ENCODE assay signal across 22 cellular contexts in the genomic region with DNA sequence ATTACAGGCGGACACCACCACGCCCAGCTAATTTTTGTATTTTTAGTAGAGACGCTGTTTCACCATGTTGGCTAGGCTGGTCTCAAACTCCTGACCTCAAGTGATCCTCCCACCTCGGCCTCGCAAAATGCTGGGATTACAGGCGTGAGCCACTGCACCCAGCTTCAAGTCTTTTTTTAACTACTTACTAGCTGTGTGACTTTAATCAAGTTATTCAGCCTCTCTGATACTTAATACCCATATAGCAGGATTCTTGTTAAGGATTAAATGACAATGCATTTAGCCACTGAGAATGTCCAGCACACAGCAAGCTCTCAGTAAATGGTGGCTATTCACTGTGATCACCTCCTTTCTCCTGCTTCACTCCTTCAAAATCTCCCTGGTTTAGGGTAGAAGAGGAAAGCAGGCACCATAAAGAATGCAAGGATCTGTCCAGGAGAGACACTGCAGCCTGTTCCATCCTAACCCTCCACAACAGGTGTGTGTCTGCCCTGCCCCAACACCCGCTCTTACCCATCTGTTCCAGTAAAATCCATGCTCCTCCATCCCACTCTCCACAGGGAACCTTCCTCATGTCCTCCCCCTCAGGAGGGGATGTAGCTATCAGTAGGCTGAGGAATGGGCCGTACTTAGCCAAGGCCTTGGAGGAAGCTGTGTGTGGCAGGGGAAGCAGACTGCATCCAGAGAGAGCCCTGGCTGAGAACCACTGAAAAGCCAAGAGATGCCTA.
DNase-seq lines count a peak whose midpoint lies in the region; FAIRE-seq and TF ChIP-seq lines count a peak whose summit lies in the region.
"Had no signal": no experiment of that assay in that cellular context is flagged by ENCODE, and none has a peak within 500 bp of the region (broad histone marks: within the 10 kb centered on the region; RNA-seq: fewer than 3 reads in every experiment).

No MANE protein-coding gene starts in this region.

- no peaks in the 10 kb centered on the region for H3K27me3 Mint-ChIP-seq in neural crest cell (ENCODE audit: low read depth)
- H3K27me3 Mint-ChIP-seq: activated naive CD8-positive, alpha-beta T cell; CD4-positive, alpha-beta memory T cell had no signal

- H3K9me3 Mint-ChIP-seq in neural crest cell = no peaks in the 10 kb centered on the region
- H3K9me3 Mint-ChIP-seq: CD4-positive, alpha-beta memory T cell; natural killer cell had no signal

- peaks cover 14% of the 10 kb centered on the region for H3K4me1 ChIP-seq in endothelial cell of umbilical vein (ENCODE audit: control insufficient read depth, extremely low read depth, insufficient read depth, low read length)
- no peaks in the 10 kb centered on the region for H3K4me1 ChIP-seq in breast epithelium
- peaks cover 30% of the 10 kb centered on the region for H3K4me1 ChIP-seq in vagina

- H3K79me2 ChIP-seq in endothelial cell of umbilical vein (ENCODE audit: control insufficient read depth, insufficient read depth, low read length) = peaks cover 60% of the 10 kb centered on the region

- POLR2A ChIA-PET in endothelial cell of umbilical vein (lab: Charles Lee) = no interaction called here

- dilution Hi-C loops in endothelial cell of umbilical vein (cut with MboI; ENCODE audit: extremely low pct_ligation_motif_present, low sequenced_read_pairs) = no loop called here

- H4K20me1 ChIP-seq in endothelial cell of umbilical vein (replicated peaks; ENCODE audit: control insufficient read depth, extremely low read depth, insufficient read depth, low read length) = no peaks in the 10 kb centered on the region

- TF ChIP-seq CTCF in endothelial cell of umbilical vein (IDR thresholded peaks at IDR 0.05; ENCODE audit: extremely low read depth in 1 of 2, insufficient read depth in 1 of 2, low read depth in 1 of 2, low read length in 2 of 2) = no peak
- TF ChIP-seq CTCF in neural crest cell (conservative IDR thresholded peaks at IDR 0.05) = no peak
- TF ChIP-seq CTCF in breast epithelium (IDR thresholded peaks at IDR 0.05) = no peak
- TF ChIP-seq CTCF in vagina (IDR thresholded peaks at IDR 0.05) = no peak

- H3K9me3 ChIP-seq in endothelial cell of umbilical vein (replicated peaks; ENCODE audit: control insufficient read depth, insufficient read depth, low read length) (no peaks in the 10 kb centered on the region), breast epithelium (no peaks in the 10 kb centered on the region), vagina (no peaks in the 10 kb centered on the region)
- H3K9me3 ChIP-seq: spleen had no signal

- no TSS peak for BruUV-seq in endothelial cell of umbilical vein (replicated peaks; lab: Mats Ljungman, UMichigan)

- no peak overlapping the region for H3K27ac ChIP-seq in endothelial cell of umbilical vein (ENCODE audit: insufficient read depth, low read depth, low read length)
- no peak overlapping the region for H3K27ac ChIP-seq in breast epithelium
- no peak overlapping the region for H3K27ac ChIP-seq in vagina

- no peaks in the 10 kb centered on the region for H3K36me3 ChIP-seq in endothelial cell of umbilical vein (ENCODE audit: control insufficient read depth in 2 of 2, extremely low read depth in 1 of 2, insufficient read depth in 2 of 2, low read length in 2 of 2)
- no peaks in the 10 kb centered on the region for H3K36me3 ChIP-seq in breast epithelium
- no peaks in the 10 kb centered on the region for H3K36me3 ChIP-seq in vagina

- H3K4me3 ChIP-seq in endothelial cell of umbilical vein (replicated peaks in 1 of 3; ENCODE audit: insufficient read depth in 1 of 3, low read depth in 1 of 3, low read length in 3 of 3) (no peak overlapping the region), breast epithelium (no peak overlapping the region), vagina (no peak overlapping the region)
- H3K4me3 ChIP-seq: lung, spleen had no signal

- no peak overlapping the region for H3K4me3 Mint-ChIP-seq in neural crest cell
- H3K4me3 Mint-ChIP-seq: activated naive CD8-positive, alpha-beta T cell; CD4-positive, alpha-beta memory T cell; natural killer cell had no signal

- intact Hi-C loops in endothelial cell of umbilical vein (cut with micrococcal nuclease) (no loop called here), breast epithelium (cut with DNase I; ENCODE audit: low total_unique reads) (no loop called here), vagina (cut with DNase I) (no loop called here)

- TF ChIP-seq POLR2A in endothelial cell of umbilical vein (IDR thresholded peaks at IDR 0.05; ENCODE audit: low read depth, low read length) (no peak), breast epithelium (IDR thresholded peaks at IDR 0.05) (no peak), vagina (IDR thresholded peaks at IDR 0.05) (no peak)

- H2AFZ ChIP-seq in endothelial cell of umbilical vein (ENCODE audit: low read depth, low read length) = no peak overlapping the region

- FAIRE-seq in endothelial cell of umbilical vein (lab: Jason Lieb, UNC) = peak; percentile 70

- no peaks in the 10 kb centered on the region for H3K9me1 ChIP-seq in endothelial cell of umbilical vein (replicated peaks; ENCODE audit: control insufficient read depth, extremely low read depth, insufficient read depth, low read length)

- no peak overlapping the region for H3K4me2 ChIP-seq in endothelial cell of umbilical vein (ENCODE audit: insufficient read depth, low read length)

- DNase-seq in ACHN (peak; percentile 7), NCI-H524 treated with DMSO at 0.1 percent for 48 hours (lab: John Stamatoyannopoulos, UW) (peak; percentile 81), endothelial cell of umbilical vein (ENCODE audit: low read depth, low spot score) (no peak), neural crest cell (ENCODE audit: low read depth, low spot score) (no peak), SIG-M5 treated with dmso at 0.1 percent for 504 hours (lab: John Stamatoyannopoulos, UW; ENCODE audit: unreplicated experiment) (no peak), breast epithelium (ENCODE audit: low spot score in 2 of 2) (no peak), vagina (ENCODE audit: extremely low spot score in 2 of 2) (no peak), nucleus accumbens (lab: John Stamatoyannopoulos, UW) (no peak)
- DNase-seq: CD4-positive, alpha-beta memory T cell; cortex of kidney; DMS79 treated with DMSO at 0.1 percent for 48 hours; hippocampal formation; islet precursor cell; natural killer cell; NCI-H1092; NCI-H774; PC-3; spleen; stimulated activated CD4-positive, alpha-beta T cell treated with anti-CD3 and anti-CD28 coated beads, Interleukin-4, amount 100 ng/mL, for 4 hours; T1000 had no signal

- H3K36me3 Mint-ChIP-seq in neural crest cell (ENCODE audit: low read depth) = no peaks in the 10 kb centered on the region
- H3K36me3 Mint-ChIP-seq: activated naive CD8-positive, alpha-beta T cell; natural killer cell had no signal

- no peak overlapping the region for H3K9ac ChIP-seq in endothelial cell of umbilical vein (replicated peaks; ENCODE audit: extremely low read depth, insufficient read depth, low read length)

- in situ Hi-C loops in ACHN (cut with HindIII; ENCODE audit: low pct_ligation_motif_present, low pct_unique_long_range_greater_than_20kb, low sequenced_read_pairs) = no loop called here

- H3K27ac Mint-ChIP-seq in neural crest cell (ENCODE audit: unreplicated experiment) = peak overlapping the region; percentile 61
- H3K27ac Mint-ChIP-seq: activated naive CD8-positive, alpha-beta T cell; natural killer cell had no signal

- H3K27me3 ChIP-seq in endothelial cell of umbilical vein (ENCODE audit: control insufficient read depth in 2 of 2, insufficient read depth in 2 of 2, low read length in 2 of 2) = no peaks in the 10 kb centered on the region
- no peaks in the 10 kb centered on the region for H3K27me3 ChIP-seq in breast epithelium
- no peaks in the 10 kb centered on the region for H3K27me3 ChIP-seq in vagina
- H3K27me3 ChIP-seq: spleen had no signal

- peaks cover 28% of the 10 kb centered on the region for H3K4me1 Mint-ChIP-seq in neural crest cell

- CTCF ChIA-PET in endothelial cell of umbilical vein (lab: Charles Lee) = no interaction called here

TF ChIP-seq in endothelial cell of umbilical vein, 7 proteins besides CTCF, POLR2A, EP300 and RAD21:
- TF ChIP-seq GATA2 (IDR thresholded peaks at IDR 0.05; ENCODE audit: insufficient read depth, insufficient read length, low read depth, low read length) = no peak
- TF ChIP-seq FOS (IDR thresholded peaks at IDR 0.05; ENCODE audit: borderline replicate concordance, insufficient read depth, low read length) = no peak
- no peak for TF ChIP-seq JUN (IDR thresholded peaks at IDR 0.05; ENCODE audit: borderline replicate concordance, insufficient read depth, insufficient read length, low read depth)
- no peak for TF ChIP-seq MAX (IDR thresholded peaks at IDR 0.05; ENCODE audit: insufficient read depth, insufficient read length)
- TF ChIP-seq MYC (IDR thresholded peaks at IDR 0.05; ENCODE audit: low read depth, low read length) = no peak
- TF ChIP-seq EZH2 (IDR thresholded peaks at IDR 0.05; ENCODE audit: borderline replicate concordance, low read depth, low read length, severe bottlenecking) = no peak
- no peak for TF ChIP-seq POLR2AphosphoS5 (IDR thresholded peaks at IDR 0.05; ENCODE audit: insufficient read depth, low read depth, low read length)

Comparison
In these comparisons a context has a peak if more than half of its experiments do, and no peak if none do; other contexts are left out.
1. DNase-seq: peak in ACHN (single experiment) and NCI-H524 treated with DMSO at 0.1 percent for 48 hours (single experiment); none in endothelial cell of umbilical vein (single experiment), neural crest cell (single experiment), SIG-M5 treated with dmso at 0.1 percent for 504 hours (single experiment), breast epithelium (0 of 2), vagina (0 of 2) and nucleus accumbens (0 of 56).